In the genomic region with DNA sequence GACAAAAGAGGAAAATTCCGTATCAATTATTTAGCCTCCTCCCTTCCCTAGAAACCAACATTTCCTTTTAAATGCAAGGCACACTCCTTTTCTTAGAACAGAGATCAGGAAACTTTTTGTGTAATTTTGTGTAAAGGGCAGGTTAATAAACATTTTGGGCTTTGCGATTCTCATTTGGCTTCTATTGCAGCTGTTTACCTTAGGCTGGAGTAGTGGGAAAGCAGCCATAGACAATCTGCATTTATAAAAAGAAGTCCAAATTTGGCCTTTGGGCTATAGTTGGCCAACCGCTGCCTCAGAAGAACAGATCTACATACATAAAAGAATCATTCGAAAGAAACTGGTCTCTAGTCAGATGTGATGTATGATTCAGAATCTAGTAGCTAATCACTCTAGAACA, we compare ENCODE assay signal across 18 cellular contexts. TPM values are rescaled to one million over a fixed set of nuclear protein-coding genes. Genes with fewer than 3 reads are reported as not detected.
A peak's percentile ranks its signal among the peaks of the same experiment; 100 is the strongest.
DNase-seq lines count a peak whose midpoint lies in the region; ATAC-seq, FAIRE-seq and TF ChIP-seq lines count a peak whose summit lies in the region.
"Had no signal": no experiment of that assay in that cellular context is flagged by ENCODE, and none has a peak within 500 bp of the region (broad histone marks: within the 10 kb centered on the region; RNA-seq: fewer than 3 reads in every experiment).

No MANE protein-coding gene starts in this region.

- no peak for ATAC-seq in activated T-cell treated with anti-CD3 and anti-CD28 coated beads, Interleukin-2, amount 50 U/mL, for 72 hours (replicated peaks in 1 of 2)
- ATAC-seq in GM23338: no peak
- ATAC-seq: CD8-positive, alpha-beta T cell; GM12878 had no signal

- no peak for DNase-seq in activated T-cell treated with anti-CD3 and anti-CD28 coated beads, Interleukin-2, amount 50 U/mL, for 72 hours
- DNase-seq in activated T-cell treated with anti-CD3 and anti-CD28 coated beads for 4 hours: no peak
- DNase-seq in GM12891 (ENCODE audit: insufficient read length, low spot score): no peak
- no peak for DNase-seq in endothelial cell (ENCODE audit: low spot score)
- DNase-seq in GM23338 (ENCODE audit: low spot score): no peak
- DNase-seq in DMS153 (lab: John Stamatoyannopoulos, UW): no peak
- DNase-seq: 8988T; Caco-2; CD4-positive, CD25-positive, alpha-beta regulatory T cell; CD8-positive, alpha-beta T cell; DMS79; EL; GDM1; H7; HCEC 1CT had no signal

- no peak overlapping the region for H2AFZ ChIP-seq in GM23338

- H3K4me3 Mint-ChIP-seq in activated T-cell treated with anti-CD3 and anti-CD28 coated beads, Interleukin-2, amount 50 U/mL, for 72 hours: no peak overlapping the region
- H3K4me3 Mint-ChIP-seq in endothelial cell (ENCODE audit: unreplicated experiment) (peak overlapping the region; percentile 33), GM23338 (no peak overlapping the region)
- H3K4me3 Mint-ChIP-seq: CD4-positive, CD25-positive, alpha-beta regulatory T cell; CD8-positive, alpha-beta T cell had no signal

- no peak for FAIRE-seq in GM12891 (lab: Jason Lieb, UNC)
- FAIRE-seq: GM12878, H1 had no signal

- peak overlapping the region; percentile 38 for H3K27ac Mint-ChIP-seq in activated T-cell treated with anti-CD3 and anti-CD28 coated beads, Interleukin-2, amount 50 U/mL, for 72 hours
- no peak overlapping the region for H3K27ac Mint-ChIP-seq in endothelial cell (ENCODE audit: unreplicated experiment)
- no peak overlapping the region for H3K27ac Mint-ChIP-seq in GM23338
- H3K27ac Mint-ChIP-seq: CD4-positive, CD25-positive, alpha-beta regulatory T cell; CD8-positive, alpha-beta T cell had no signal

- H3F3A ChIP-seq in GM23338 (replicated peaks; ENCODE audit: low read depth): no peaks in the 10 kb centered on the region

- no peaks in the 10 kb centered on the region for H3K79me2 ChIP-seq in GM23338 (replicated peaks; ENCODE audit: insufficient read depth)

- no peak for TF ChIP-seq POLR2A in GM12891 (IDR thresholded peaks at IDR 0.05; ENCODE audit: low read depth, low read length)

- TF ChIP-seq CTCF in endothelial cell (IDR thresholded peaks at IDR 0.05; ENCODE audit: unreplicated experiment): no peak
- no peak for TF ChIP-seq CTCF in GM23338 (conservative IDR thresholded peaks at IDR 0.05; ENCODE audit: low read depth in 2 of 2)

- no peak overlapping the region for H3K4me2 ChIP-seq in GM23338

- peaks cover 11% of the 10 kb centered on the region for H3K4me1 Mint-ChIP-seq in activated T-cell treated with anti-CD3 and anti-CD28 coated beads, Interleukin-2, amount 50 U/mL, for 72 hours (ENCODE audit: low read depth)
- H3K4me1 Mint-ChIP-seq in endothelial cell (ENCODE audit: unreplicated experiment) (peaks cover 3% of the 10 kb centered on the region), GM23338 (no peaks in the 10 kb centered on the region)

- peaks cover 24% of the 10 kb centered on the region for H3K36me3 ChIP-seq in GM23338 (ENCODE audit: insufficient read depth)

- H4K20me1 ChIP-seq in GM23338 (replicated peaks; ENCODE audit: insufficient read depth): peaks cover 5% of the 10 kb centered on the region; the same call in 1 of the 2 replicates

- no peak overlapping the region for H3K27ac ChIP-seq in GM23338 (ENCODE audit: low read depth)
- H3K27ac ChIP-seq: C4-2B had no signal

- no peaks in the 10 kb centered on the region for H3K9me2 ChIP-seq in GM23338 (ENCODE audit: insufficient read depth)

- H3K4me1 ChIP-seq in GM23338 (ENCODE audit: insufficient read depth): no peaks in the 10 kb centered on the region
- H3K4me1 ChIP-seq: Caco-2 had no signal

- no peaks in the 10 kb centered on the region for H3K27me3 Mint-ChIP-seq in activated T-cell treated with anti-CD3 and anti-CD28 coated beads, Interleukin-2, amount 50 U/mL, for 72 hours (ENCODE audit: low read depth)
- no peaks in the 10 kb centered on the region for H3K27me3 Mint-ChIP-seq in endothelial cell (ENCODE audit: unreplicated experiment)
- no peaks in the 10 kb centered on the region for H3K27me3 Mint-ChIP-seq in GM23338 (ENCODE audit: insufficient read depth, low read depth, poor library complexity)
- H3K27me3 Mint-ChIP-seq: CD4-positive, CD25-positive, alpha-beta regulatory T cell had no signal

- peaks cover 32 to 62% of the 10 kb centered on the region in 2 donors for H3K36me3 Mint-ChIP-seq in activated T-cell treated with anti-CD3 and anti-CD28 coated beads, Interleukin-2, amount 50 U/mL, for 72 hours (ENCODE audit: insufficient read depth in 2 of 2)
- H3K36me3 Mint-ChIP-seq in endothelial cell (ENCODE audit: low read depth, unreplicated experiment): peaks cover 41% of the 10 kb centered on the region
- H3K36me3 Mint-ChIP-seq in GM23338 (ENCODE audit: low read depth): peaks cover 48% of the 10 kb centered on the region

- H3K27me3 ChIP-seq in GM23338 (ENCODE audit: insufficient read depth): no peaks in the 10 kb centered on the region

- peaks cover 5 to 9% of the 10 kb centered on the region in 2 donors for H3K9me3 Mint-ChIP-seq in activated T-cell treated with anti-CD3 and anti-CD28 coated beads, Interleukin-2, amount 50 U/mL, for 72 hours
- H3K9me3 Mint-ChIP-seq in endothelial cell (ENCODE audit: unreplicated experiment) (peaks cover 9% of the 10 kb centered on the region), GM23338 (peaks cover 14% of the 10 kb centered on the region)

- no peak overlapping the region for H3K4me3 ChIP-seq in GM23338
- H3K4me3 ChIP-seq: GM12878 had no signal

TF ChIP-seq in GM12891, 5 proteins besides CTCF, POLR2A, EP300 and RAD21:
- TF ChIP-seq SPI1 (IDR thresholded peaks at IDR 0.05; ENCODE audit: low read depth, low read length) (no peak), POU2F2 (IDR thresholded peaks at IDR 0.05; ENCODE audit: low read depth, low read length) (no peak), TAF1 (IDR thresholded peaks at IDR 0.05; ENCODE audit: low read depth, low read length) (no peak), POLR2AphosphoS5 (IDR thresholded peaks at IDR 0.05; ENCODE audit: low read depth, low read length) (0 out of 2 replicates have a peak, but pooled peaks have one; percentile 41), PAX5 (IDR thresholded peaks at IDR 0.05; ENCODE audit: insufficient read depth, low read length, severe bottlenecking) (no peak)

TF ChIP-seq in GM23338, 12 proteins besides CTCF, POLR2A, EP300 and RAD21 (continues in another document):
- TF ChIP-seq EZH2phosphoT487 (IDR thresholded peaks at IDR 0.05; ENCODE audit: unreplicated experiment) (no peak), ZNF114 (CRISPR knock-in tag; IDR thresholded peaks at IDR 0.05) (no peak), ETS1 (IDR thresholded peaks at IDR 0.05) (no peak), EZH2 (IDR thresholded peaks at IDR 0.05; ENCODE audit: low read depth, unreplicated experiment) (no peak)

RNA-seq across cellular contexts. Expression of gene NAMPT, which starts 35.3 kb away (rescaled TPM):
- total RNA-seq in activated T-cell treated with anti-CD3 and anti-CD28 coated beads, Interleukin-2, amount 50 U/mL, for 72 hours: 1,000 to 10,000 TPM in 1 of 2 donors, 100 to 1,000 TPM in 1; 819 to 1,006 TPM
- 46.3 TPM for polyA plus RNA-seq in GM12891 (2012; ENCODE audit: low read depth, missing spikeins)
- total RNA-seq in endothelial cell (ENCODE audit: unreplicated experiment): 153 TPM
- total RNA-seq in GM23338 (2014; rRNA removed; shearing (Covaris generic)): 73.9 and 98.1 TPM in 2 replicates
- 34.3 and 37.9 TPM in 2 replicates for polyA plus RNA-seq in GM23338 (2016; fragmentation: Nextera tagmentation; extraction: Ambion mirVana)
